In the genomic region with DNA sequence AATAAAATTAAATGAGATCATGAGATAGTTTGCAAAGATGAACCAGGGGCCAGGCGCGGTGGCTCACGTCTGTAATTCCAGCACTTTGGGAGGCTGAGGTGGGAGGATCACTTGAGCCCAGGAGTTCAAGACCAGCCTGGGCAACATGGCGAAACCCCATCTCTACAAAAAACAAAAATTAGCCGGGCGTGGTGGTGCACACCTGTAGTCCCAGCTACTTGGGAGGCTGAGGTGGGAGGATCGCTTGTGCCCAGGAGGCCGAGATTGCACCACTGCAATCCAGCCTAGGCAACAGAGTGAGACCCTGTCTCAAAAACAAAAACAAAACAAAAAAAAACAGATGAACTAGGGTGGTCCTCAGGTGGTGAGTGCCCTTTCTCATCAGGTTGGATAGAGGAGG, we compare ENCODE assay signal across 8 cellular contexts. TPM values are rescaled to one million over a fixed set of nuclear protein-coding genes. Genes with fewer than 3 reads are reported as not detected.
DNase-seq lines count a peak whose midpoint lies in the region; ATAC-seq and TF ChIP-seq lines count a peak whose summit lies in the region.
"Not testable (repeated sequence)": the region's sequence is repeated elsewhere in the genome, so short reads cannot be mapped to it uniquely, and the experiment has no call there.

No MANE protein-coding gene starts in this region.

- H4K20me1 ChIP-seq in DOHH2 (ENCODE audit: control insufficient read depth, insufficient read depth, low read depth, low read length); OCI-LY1 (ENCODE audit: insufficient read depth, low read length); mammary epithelial cell (ENCODE audit: insufficient read depth, low read length): not testable (repeated sequence)

- not testable (repeated sequence) for H3K9me2 ChIP-seq in DOHH2 (replicated peaks; ENCODE audit: control insufficient read depth, low read length); OCI-LY1 (ENCODE audit: low read depth, low read length)

- in situ Hi-C loops in mammary epithelial cell (cut with MboI; ENCODE audit: low sequenced_read_pairs in 2 of 2), result not testable (repeated sequence)

- not testable (repeated sequence) for H3K36me3 Mint-ChIP-seq in activated CD8-positive, alpha-beta memory T cell treated with anti-CD3 and anti-CD28 coated beads, Interleukin-2, amount 10 ng/mL, durations not matched to agents 7 days and 5 days; mesothelial cell of epicardium

- peak overlapping the region; percentile 72; the same call in 1 of the 2 replicates for H3K9ac ChIP-seq in OCI-LY1 (ENCODE audit: low read length)
- H3K9ac ChIP-seq in mammary epithelial cell (ENCODE audit: insufficient read depth, low read length), result not testable (repeated sequence)

- H3K4me1 ChIP-seq in DOHH2 (ENCODE audit: control insufficient read depth, low read length) (peaks cover 16% of the 10 kb centered on the region), OCI-LY1 (ENCODE audit: insufficient read depth, low read length, severe bottlenecking) (peaks cover 10% of the 10 kb centered on the region), sigmoid colon (peaks cover 0 to 30% (median 18%) of the 10 kb centered on the region in 4 donors)
- not testable (repeated sequence) for H3K4me1 ChIP-seq in mammary epithelial cell (ENCODE audit: insufficient read depth, low read length); urinary bladder (ENCODE audit: insufficient read depth)

- peak overlapping the region; percentile 90 for H3K4me3 Mint-ChIP-seq in activated CD8-positive, alpha-beta memory T cell treated with anti-CD3 and anti-CD28 coated beads, Interleukin-2, amount 10 ng/mL, durations not matched to agents 7 days and 5 days
- peak overlapping the region; percentile 83 for H3K4me3 Mint-ChIP-seq in mesothelial cell of epicardium

- H3K27ac Mint-ChIP-seq in activated CD8-positive, alpha-beta memory T cell treated with anti-CD3 and anti-CD28 coated beads, Interleukin-2, amount 10 ng/mL, durations not matched to agents 7 days and 5 days, result peak overlapping the region; percentile 97
- H3K27ac Mint-ChIP-seq in mesothelial cell of epicardium, result peak overlapping the region; percentile 99

- H3K79me2 ChIP-seq in DOHH2 (ENCODE audit: control insufficient read depth, low read length); OCI-LY1 (ENCODE audit: insufficient read depth, low read length); mammary epithelial cell (ENCODE audit: insufficient read depth, low read length): not testable (repeated sequence)

- dilution Hi-C loops in mammary epithelial cell (cut with HindIII; ENCODE audit: low sequenced_read_pairs), result not testable (repeated sequence)

- not testable (repeated sequence) for H3K27me3 Mint-ChIP-seq in activated CD8-positive, alpha-beta memory T cell treated with anti-CD3 and anti-CD28 coated beads, Interleukin-2, amount 10 ng/mL, durations not matched to agents 7 days and 5 days; mesothelial cell of epicardium (ENCODE audit: low read depth)

- H3K9me3 Mint-ChIP-seq in activated CD8-positive, alpha-beta memory T cell treated with anti-CD3 and anti-CD28 coated beads, Interleukin-2, amount 10 ng/mL, durations not matched to agents 7 days and 5 days (ENCODE audit: low read depth); mesothelial cell of epicardium: not testable (repeated sequence)

- DNase-seq in activated CD8-positive, alpha-beta memory T cell treated with anti-CD3 and anti-CD28 coated beads, Interleukin-2, amount 10 ng/mL, durations not matched to agents 7 days and 5 days; mammary epithelial cell; foreskin fibroblast; mesothelial cell of epicardium (ENCODE audit: low spot score in 2 of 2, unreplicated experiment in 2 of 2): not testable (repeated sequence)
- peak; percentile 61 for DNase-seq in sigmoid colon

- not testable (repeated sequence) for H3K36me3 ChIP-seq in DOHH2 (ENCODE audit: control insufficient read depth, low read length); OCI-LY1 (ENCODE audit: insufficient read depth, low read length); mammary epithelial cell (ENCODE audit: insufficient read depth, low read length); sigmoid colon; urinary bladder (ENCODE audit: insufficient read depth)

- 100% methylated on average over 7 of the region's 8 CpGs for WGBS in mammary epithelial cell (ENCODE audit: low coverage, missing lambda C conversion rate)
- WGBS in sigmoid colon, 2 donors, result 89 to 92% methylated on average over 8 of the region's 8 CpGs
- 92% methylated on average over 8 of the region's 8 CpGs for WGBS in urinary bladder

- H3K27me3 ChIP-seq in DOHH2 (ENCODE audit: control insufficient read depth, low read length); OCI-LY1 (ENCODE audit: insufficient read depth, low read length); mammary epithelial cell (ENCODE audit: insufficient read depth, low read length); sigmoid colon: not testable (repeated sequence)

- peaks cover 17% of the 10 kb centered on the region for H3K4me1 Mint-ChIP-seq in activated CD8-positive, alpha-beta memory T cell treated with anti-CD3 and anti-CD28 coated beads, Interleukin-2, amount 10 ng/mL, durations not matched to agents 7 days and 5 days
- peaks cover 14% of the 10 kb centered on the region for H3K4me1 Mint-ChIP-seq in mesothelial cell of epicardium

- H3K27ac ChIP-seq in DOHH2 (ENCODE audit: low read depth, low read length), result 0 out of 2 replicates have a peak overlapping the region, but pooled peaks have one; percentile 53
- H3K27ac ChIP-seq in OCI-LY1 (ENCODE audit: low read depth, low read length, poor library complexity, severe bottlenecking), result not testable (repeated sequence)
- peak overlapping the region; percentile 54 for H3K27ac ChIP-seq in mammary epithelial cell (ENCODE audit: insufficient read depth, low read depth, low read length)
- peak overlapping the region; percentile 92 to 99 (median 94) for H3K27ac ChIP-seq in sigmoid colon
- H3K27ac ChIP-seq in urinary bladder (ENCODE audit: low read depth), result peak overlapping the region; percentile 98

- peak overlapping the region; percentile 66 for H3K4me2 ChIP-seq in DOHH2 (ENCODE audit: low read length)
- H3K4me2 ChIP-seq in OCI-LY1 (ENCODE audit: low read length), result peak overlapping the region; percentile 84
- peak overlapping the region; percentile 82 for H3K4me2 ChIP-seq in mammary epithelial cell (ENCODE audit: insufficient read depth, low read depth, low read length)

- CTCF ChIA-PET in activated CD8-positive, alpha-beta memory T cell treated with anti-CD3 and anti-CD28 coated beads, Interleukin-2, amount 10 ng/mL, durations not matched to agents 7 days and 5 days (lab: Charles Lee), result interaction anchor here (0.9 to 1.4 kb wide), 3 partner anchors 14 to 204 kb away, joined by 3 to 5 read pairs (median 4); partner anchors contain the start of gene RAB13
- CTCF ChIA-PET in mammary epithelial cell (lab: Charles Lee; ENCODE audit: low non-redundant PET), result not testable (repeated sequence)

- TF ChIP-seq POLR2A in sigmoid colon (IDR thresholded peaks at IDR 0.05), result not testable (repeated sequence)

- TF ChIP-seq CTCF in DOHH2 (IDR thresholded peaks at IDR 0.05; ENCODE audit: low read depth, low read length, poor library complexity, severe bottlenecking); OCI-LY1 (IDR thresholded peaks at IDR 0.05; ENCODE audit: low read length); mammary epithelial cell (conservative IDR thresholded peaks at IDR 0.05 in 1 of 2, IDR thresholded peaks at IDR 0.05 in 1 of 2; ENCODE audit: extremely low read depth in 1 of 2, insufficient read depth in 1 of 2, low read depth in 1 of 2, low read length in 2 of 2); foreskin fibroblast (IDR thresholded peaks at IDR 0.05; ENCODE audit: low read depth, low read length); mesothelial cell of epicardium (IDR thresholded peaks at IDR 0.05; ENCODE audit: unreplicated experiment); sigmoid colon (IDR thresholded peaks at IDR 0.05): not testable (repeated sequence)

- H3K4me3 ChIP-seq in DOHH2 (ENCODE audit: low read length) (peak overlapping the region; percentile 74), OCI-LY1 (ENCODE audit: low read depth, low read length, poor library complexity, severe bottlenecking) (peak overlapping the region; percentile 62), mammary epithelial cell (replicated peaks in 1 of 3; ENCODE audit: insufficient read depth in 1 of 3, low read depth in 2 of 3, low read length in 3 of 3) (peak overlapping the region in 2 of 3 experiments; percentile 56 to 79), foreskin fibroblast (ENCODE audit: low read depth in 1 of 2, low read length in 2 of 2) (peak overlapping the region; percentile 63 to 64), sigmoid colon (peak overlapping the region in 3 of 4 donors; percentile 59 to 72 (median 67)), urinary bladder (ENCODE audit: low read depth, low read length) (peak overlapping the region; percentile 80)

- intact Hi-C loops in mammary epithelial cell (cut with micrococcal nuclease); sigmoid colon (cut with DNase I): not testable (repeated sequence)

- not testable (repeated sequence) for BruUV-seq in mammary epithelial cell (replicated peaks; lab: Mats Ljungman, UMichigan)

- not testable (repeated sequence) for H3K9me3 ChIP-seq in DOHH2 (ENCODE audit: control insufficient read depth, insufficient read depth, low read length); OCI-LY1 (ENCODE audit: low read length); mammary epithelial cell (replicated peaks; ENCODE audit: insufficient read depth, low read length); sigmoid colon

- H3F3A ChIP-seq in DOHH2 (ENCODE audit: control insufficient read depth, insufficient read depth); OCI-LY1 (ENCODE audit: insufficient read depth, low read length): not testable (repeated sequence)

- H2AFZ ChIP-seq in OCI-LY1 (ENCODE audit: low read length), result not testable (repeated sequence)
- peak overlapping the region; percentile 89 for H2AFZ ChIP-seq in mammary epithelial cell (ENCODE audit: low read depth, low read length)

- ATAC-seq in activated CD8-positive, alpha-beta memory T cell treated with anti-CD3 and anti-CD28 coated beads, Interleukin-2, amount 10 ng/mL, durations not matched to agents 7 days and 5 days, result not testable (repeated sequence)

- not testable (repeated sequence) for TF ChIP-seq EP300 in sigmoid colon (IDR thresholded peaks at IDR 0.05)

RNA-seq across cellular contexts. Expression of gene SLC27A3, which starts 7.4 kb away (rescaled TPM):
- 10 to 100 TPM; 39.8 to 43.0 TPM for total RNA-seq in activated CD8-positive, alpha-beta memory T cell treated with anti-CD3 and anti-CD28 coated beads, Interleukin-2, amount 10 ng/mL, durations not matched to agents 7 days and 5 days
- total RNA-seq in mammary epithelial cell (10 to 100 TPM in 1 of 2 donors, 1 to 10 TPM in 1; 6.9 to 10.7 TPM), mesothelial cell of epicardium (28.5 to 32.1 TPM (median 29.7 TPM) in 3 replicates), sigmoid colon (10 to 100 TPM; 19.7 to 45.7 (median 23.9) TPM), urinary bladder (20.7 TPM)
- polyA plus RNA-seq in mammary epithelial cell (13.6 TPM), sigmoid colon (10 to 100 TPM in 2 of 3 donors, 1 to 10 TPM in 1; 1.6 to 23.4 (median 15.0) TPM), urinary bladder (41.0 TPM)
- 39.5 TPM for polyA minus RNA-seq in mammary epithelial cell

RNA-seq across cellular contexts. Expression of gene INTS3, which starts 54.8 kb away (rescaled TPM):
- total RNA-seq in activated CD8-positive, alpha-beta memory T cell treated with anti-CD3 and anti-CD28 coated beads, Interleukin-2, amount 10 ng/mL, durations not matched to agents 7 days and 5 days, result 10 to 100 TPM; 50.2 to 51.5 TPM
- 10 to 100 TPM; 32.8 to 45.6 TPM for total RNA-seq in mammary epithelial cell
- 35.5 TPM for polyA plus RNA-seq in mammary epithelial cell
- polyA minus RNA-seq in mammary epithelial cell, result 99.7 TPM
- 117 to 120 TPM (median 117 TPM) in 3 replicates for total RNA-seq in mesothelial cell of epicardium
- total RNA-seq in sigmoid colon, result 10 to 100 TPM; 31.4 to 53.7 (median 37.3) TPM
- 10 to 100 TPM in 1 of 3 donors, 1 to 10 TPM in 2; 5.4 to 30.8 (median 6.2) TPM for polyA plus RNA-seq in sigmoid colon
- 44.0 TPM for total RNA-seq in urinary bladder
- polyA plus RNA-seq in urinary bladder, result 35.9 TPM
